ENCODE assay signal across 22 cellular contexts in the genomic region with DNA sequence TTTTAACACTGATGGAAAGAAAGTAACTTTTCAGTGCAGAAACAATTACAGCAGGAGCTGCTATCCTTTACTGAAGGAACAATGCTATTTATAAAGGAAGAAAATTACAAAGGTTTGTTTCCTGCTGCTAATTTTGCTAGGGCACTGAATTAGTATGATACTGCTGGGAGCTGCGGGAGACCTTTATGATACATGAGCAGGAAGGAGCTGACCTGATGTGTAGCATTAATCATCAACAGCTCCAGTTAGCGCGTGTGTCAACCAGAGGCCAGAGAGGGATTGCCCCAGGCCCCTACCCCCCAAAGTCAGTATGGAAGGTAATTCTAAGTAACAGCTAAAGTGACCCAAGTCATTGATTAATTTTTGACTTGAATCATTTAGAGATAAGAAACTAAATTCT.
"Had no signal": no experiment of that assay in that cellular context is flagged by ENCODE, and none has a peak within 500 bp of the region (broad histone marks: within the 10 kb centered on the region; RNA-seq: fewer than 3 reads in every experiment).

No MANE protein-coding gene starts in this region.

- H3K27ac Mint-ChIP-seq: activated CD4-positive, alpha-beta memory T cell treated with anti-CD3 and anti-CD28 coated beads for 36 hours; activated CD8-positive, alpha-beta memory T cell treated with anti-CD3 and anti-CD28 coated beads, Interleukin-2, amount 10 ng/mL, durations not matched to agents 7 days and 5 days; activated naive CD8-positive, alpha-beta T cell; naive thymus-derived CD8-positive, alpha-beta T cell had no signal

- H3K27ac ChIP-seq: colonic mucosa, esophagus squamous epithelium, skin epidermis, tibial nerve, VCaP had no signal

- H3K4me1 Mint-ChIP-seq: activated CD8-positive, alpha-beta memory T cell treated with anti-CD3 and anti-CD28 coated beads, Interleukin-2, amount 10 ng/mL, durations not matched to agents 7 days and 5 days; naive thymus-derived CD8-positive, alpha-beta T cell had no signal

- ATAC-seq: activated CD8-positive, alpha-beta memory T cell treated with anti-CD3 and anti-CD28 coated beads, Interleukin-2, amount 10 ng/mL, durations not matched to agents 7 days and 5 days; activated T-cell treated with anti-CD3 and anti-CD28 coated beads, Interleukin-2, amount 50 U/mL, for 4 hours; left ventricle myocardium superior; naive thymus-derived CD8-positive, alpha-beta T cell; right cardiac atrium had no signal

- H3K27me3 Mint-ChIP-seq: activated CD4-positive, alpha-beta memory T cell treated with anti-CD3 and anti-CD28 coated beads for 36 hours; activated CD8-positive, alpha-beta memory T cell treated with anti-CD3 and anti-CD28 coated beads, Interleukin-2, amount 10 ng/mL, durations not matched to agents 7 days and 5 days; activated naive CD8-positive, alpha-beta T cell; naive thymus-derived CD8-positive, alpha-beta T cell had no signal

- H3K4me3 ChIP-seq: colonic mucosa, esophagus squamous epithelium, skin epidermis, tibial nerve had no signal

- H3K27me3 ChIP-seq: colonic mucosa, esophagus squamous epithelium, tibial nerve had no signal

- H3K36me3 Mint-ChIP-seq: activated CD4-positive, alpha-beta memory T cell treated with anti-CD3 and anti-CD28 coated beads for 36 hours; activated CD8-positive, alpha-beta memory T cell treated with anti-CD3 and anti-CD28 coated beads, Interleukin-2, amount 10 ng/mL, durations not matched to agents 7 days and 5 days; activated naive CD8-positive, alpha-beta T cell; naive thymus-derived CD8-positive, alpha-beta T cell had no signal

- H3K9me3 ChIP-seq: colonic mucosa, esophagus squamous epithelium, tibial nerve had no signal

- DNase-seq: activated CD4-positive, alpha-beta memory T cell treated with anti-CD3 and anti-CD28 coated beads for 36 hours; activated CD8-positive, alpha-beta memory T cell treated with anti-CD3 and anti-CD28 coated beads, Interleukin-2, amount 10 ng/mL, durations not matched to agents 7 days and 5 days; activated gamma-delta T cell; activated T-cell treated with anti-CD3 and anti-CD28 coated beads, Interleukin-2, amount 50 U/mL, for 4 hours; amniotic stem cell; caudate nucleus; colonic mucosa; esophagus squamous epithelium; left ventricle myocardium superior; mesenchymal stem cell; naive thymus-derived CD8-positive, alpha-beta T cell; right cardiac atrium; stimulated activated CD4-positive, alpha-beta T cell treated with anti-CD3 and anti-CD28 coated beads, Interleukin-15, amount 100 ng/mL, for 24 hours; stimulated activated CD4-positive, alpha-beta T cell treated with anti-CD3 and anti-CD28 coated beads, Interleukin-4, amount 100 ng/mL, for 24 hours; stimulated activated naive CD4-positive, alpha-beta T cell treated with Interleukin-2 at 50 U/mL for 16 hours; substantia nigra; T-helper 1 cell; T1000 had no signal

- H3K4me1 ChIP-seq: colonic mucosa, esophagus squamous epithelium, tibial nerve had no signal

- H3K4me3 Mint-ChIP-seq: activated CD4-positive, alpha-beta memory T cell treated with anti-CD3 and anti-CD28 coated beads for 36 hours; activated CD8-positive, alpha-beta memory T cell treated with anti-CD3 and anti-CD28 coated beads, Interleukin-2, amount 10 ng/mL, durations not matched to agents 7 days and 5 days; activated naive CD8-positive, alpha-beta T cell; activated T-cell treated with anti-CD3 and anti-CD28 coated beads, Interleukin-2, amount 50 U/mL, for 4 hours; naive thymus-derived CD8-positive, alpha-beta T cell had no signal

- H3K9me3 Mint-ChIP-seq: activated T-cell treated with anti-CD3 and anti-CD28 coated beads, Interleukin-2, amount 50 U/mL, for 4 hours had no signal

- H3K36me3 ChIP-seq: colonic mucosa, esophagus squamous epithelium, tibial nerve had no signal
